8 cellular contexts compared by ENCODE assay signal in genomic region chr5:66171349-66172344, GRCh38. TPM values are rescaled to one million over a fixed set of nuclear protein-coding genes. Genes with fewer than 3 reads are reported as not detected.
DNase-seq lines count a peak whose midpoint lies in the region; ATAC-seq and TF ChIP-seq lines count a peak whose summit lies in the region.

No MANE protein-coding gene starts in this region.

- peaks cover 11% of the 10 kb centered on the region for H3K36me3 Mint-ChIP-seq in activated naive CD8-positive, alpha-beta T cell

- POLR2A ChIA-PET in A673 (lab: Charles Lee; ENCODE audit: low non-redundant PET) = interaction anchor here (0.6 kb wide), 1 partner anchor 90 kb away, joined by 9 read pairs; no protein-coding TSS in a partner anchor
- POLR2A ChIA-PET in PC-3 (lab: Charles Lee; ENCODE audit: unreplicated experiment) = no interaction called here

- BruUV-seq in A673 (replicated peaks; lab: Mats Ljungman, UMichigan) = no TSS peak
- BruUV-seq in PC-3 (replicated peaks; lab: Mats Ljungman, UMichigan) = no TSS peak

- no peaks in the 10 kb centered on the region for H4K20me1 ChIP-seq in PC-3 (ENCODE audit: low read length)

- no peaks in the 10 kb centered on the region for H3K27me3 Mint-ChIP-seq in activated naive CD8-positive, alpha-beta T cell

- peak overlapping the region; percentile 61 for H3K27ac Mint-ChIP-seq in activated naive CD8-positive, alpha-beta T cell

- DNase-seq in A673 (ENCODE audit: low spot score) (peak; percentile 62), GM12865 (ENCODE audit: low read depth) (peak; percentile 60), PC-3 (peak; percentile 46), left cardiac atrium (no peak), GM19238 (ENCODE audit: insufficient read length, low spot score) (no peak)
- peak; percentile 21 for DNase-seq in stimulated activated CD4-positive, alpha-beta T cell treated with anti-CD3 and anti-CD28 coated beads, Interleukin-12 subunit alpha, Interleukin-12 subunit beta, amount 100 ng/mL, for 4 hours

- CTCF ChIA-PET in A673 (lab: Charles Lee) = interaction anchor here (1.0 kb wide), 1 partner anchor 27 kb away, joined by 4 read pairs; the partner anchor contains the start of gene SREK1
- CTCF ChIA-PET in PC-3 (lab: Charles Lee) = interaction anchor here (0.7 kb wide), 1 partner anchor 163 kb away, joined by 3 read pairs; no protein-coding TSS in a partner anchor

- intact Hi-C loops in A673 (cut with micrococcal nuclease; ENCODE audit: unreplicated experiment) (loop anchor here (5.0 kb wide), 1 partner anchor 429 kb away; no protein-coding TSS in a partner anchor), PC-3 (cut with micrococcal nuclease) (no loop called here), left cardiac atrium (cut with DNase I) (no loop called here)

- H3K4me2 ChIP-seq in PC-3 (ENCODE audit: low read length) = no peak overlapping the region

- TF ChIP-seq CTCF in A673 (conservative IDR thresholded peaks at IDR 0.05; ENCODE audit: low read depth, low read length) (peak; percentile 67), GM12865 (IDR thresholded peaks at IDR 0.05; ENCODE audit: insufficient read depth, low read depth, low read length, missing control alignments) (peak; percentile 30), PC-3 (conservative IDR thresholded peaks at IDR 0.05; ENCODE audit: low read depth, low read length) (peak; percentile 48)

- H3K9ac ChIP-seq in PC-3 (ENCODE audit: low read length) = no peak overlapping the region

- H3K79me2 ChIP-seq in PC-3 (ENCODE audit: low read length) = no peaks in the 10 kb centered on the region

- H2AFZ ChIP-seq in PC-3 (ENCODE audit: low read length) = no peak overlapping the region

- H3K27me3 ChIP-seq in A673 (replicated peaks; ENCODE audit: insufficient read depth, low read depth, low read length, poor library complexity) (no peaks in the 10 kb centered on the region), PC-3 (ENCODE audit: low read length) (no peaks in the 10 kb centered on the region)

- no peak overlapping the region for H3K4me3 Mint-ChIP-seq in activated naive CD8-positive, alpha-beta T cell

- H3K4me1 ChIP-seq in A673 (ENCODE audit: insufficient read depth, low read length, poor library complexity, severe bottlenecking) (no peaks in the 10 kb centered on the region), PC-3 (ENCODE audit: insufficient read depth, low read length) (peaks cover 4% of the 10 kb centered on the region; the same call in 1 of the 2 replicates)

- H3K27ac ChIP-seq in A673 (ENCODE audit: low read depth, low read length, poor library complexity, severe bottlenecking) = no peak overlapping the region
- no peak overlapping the region for H3K27ac ChIP-seq in PC-3 (ENCODE audit: low read length)

- no peaks in the 10 kb centered on the region for H3F3A ChIP-seq in PC-3 (ENCODE audit: low read length, unreplicated experiment)

- no peaks in the 10 kb centered on the region for H3K9me2 ChIP-seq in PC-3 (replicated peaks; ENCODE audit: low read length)

- ATAC-seq in HG02973 (IDR thresholded peaks at IDR 0.05; ENCODE audit: unreplicated experiment) (peak; percentile 79), PC-3 (no peak), left cardiac atrium (peak; percentile 51 to 59)

- H3K4me3 ChIP-seq in A673 (ENCODE audit: low read depth, low read length, poor library complexity, severe bottlenecking) (no peak overlapping the region), GM12865 (ENCODE audit: low read depth, low read length) (no peak overlapping the region), PC-3 (ENCODE audit: low read length) (no peak overlapping the region)

- peaks cover 28% of the 10 kb centered on the region for H3K4me1 Mint-ChIP-seq in activated naive CD8-positive, alpha-beta T cell (ENCODE audit: low read depth)

- no peaks in the 10 kb centered on the region for H3K9me3 Mint-ChIP-seq in activated naive CD8-positive, alpha-beta T cell (ENCODE audit: low read depth)

- no peaks in the 10 kb centered on the region for H3K9me3 ChIP-seq in A673 (ENCODE audit: low read depth, low read length, poor library complexity, severe bottlenecking)
- H3K9me3 ChIP-seq in PC-3 (ENCODE audit: low read length) = no peaks in the 10 kb centered on the region

- H3K36me3 ChIP-seq in A673 (ENCODE audit: insufficient read depth, low read length, poor library complexity, severe bottlenecking) (peaks cover 64% of the 10 kb centered on the region), PC-3 (ENCODE audit: low read depth, low read length) (peaks cover 14% of the 10 kb centered on the region)

RNA-seq across cellular contexts. Expression of gene SREK1, which starts 27.5 kb away (rescaled TPM):
- 82.4 and 95.9 TPM in 2 replicates for total RNA-seq in A673 (2021)
- 34.8 and 43.1 TPM in 2 replicates for total RNA-seq in PC-3 (2014; rRNA removed)
- total RNA-seq in left cardiac atrium = 10 to 100 TPM; 32.8 to 36.8 TPM

Comparison
In these comparisons a context has a peak if more than half of its experiments do, and no peak if none do; other contexts are left out.
1. DNase-seq: peak in A673 (single experiment), GM12865 (single experiment), PC-3 (single experiment) and stimulated activated CD4-positive, alpha-beta T cell treated with anti-CD3 and anti-CD28 coated beads, Interleukin-12 subunit alpha, Interleukin-12 subunit beta, amount 100 ng/mL, for 4 hours (single experiment); none in left cardiac atrium (single experiment) and GM19238 (single experiment).
2. Peak in every context shown above with its lines, with median percentiles within 50 percentile points of each other: CTCF ChIP-seq.